ENCODE assay signal across 9 cellular contexts in the genomic region with DNA sequence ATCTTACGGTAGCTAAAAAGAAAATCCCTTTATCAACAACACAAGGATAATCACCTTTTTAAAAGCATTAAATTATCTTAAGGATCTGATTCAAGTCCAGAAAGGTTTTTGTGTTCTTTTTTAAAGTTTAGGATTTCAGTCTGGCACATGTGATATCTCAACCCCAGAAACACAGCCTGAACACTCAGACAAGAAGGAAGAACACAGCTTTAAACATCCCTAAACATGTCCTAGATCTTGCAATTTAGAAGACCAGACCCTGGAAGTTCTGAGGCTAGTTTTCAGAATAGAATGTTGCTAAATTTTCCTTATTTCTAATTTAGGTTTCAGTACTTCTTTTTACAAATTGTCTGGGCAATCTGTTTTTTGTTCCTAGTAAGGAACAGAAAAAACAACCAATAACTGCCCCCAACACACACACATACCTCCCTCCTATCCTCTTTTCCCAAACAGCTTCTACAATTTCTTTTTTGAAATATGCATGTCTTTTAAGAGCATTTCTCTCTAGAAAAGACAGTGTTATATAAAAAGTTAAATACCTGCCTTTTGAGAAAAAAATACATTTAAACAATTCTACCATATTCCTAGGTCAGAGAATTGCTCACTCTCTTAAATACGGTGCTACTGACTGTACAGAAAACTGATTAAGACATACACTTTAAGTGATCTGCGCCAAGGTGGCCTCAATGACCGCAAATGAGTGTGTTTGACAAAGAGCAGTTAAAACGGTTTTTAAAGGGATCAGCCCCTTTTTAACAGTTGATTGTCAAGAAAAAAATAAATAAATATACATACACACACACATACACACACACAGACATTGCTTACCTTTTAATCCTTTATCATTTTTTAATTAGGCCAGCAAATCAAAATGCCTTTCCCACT. TPM values are rescaled to one million over a fixed set of nuclear protein-coding genes. Genes with fewer than 3 reads are reported as not detected.
DNase-seq lines count a peak whose midpoint lies in the region; ATAC-seq and TF ChIP-seq lines count a peak whose summit lies in the region.
"Had no signal": no experiment of that assay in that cellular context is flagged by ENCODE, and none has a peak within 500 bp of the region (broad histone marks: within the 10 kb centered on the region; RNA-seq: fewer than 3 reads in every experiment).

No MANE protein-coding gene starts in this region.

- H3K9me3 Mint-ChIP-seq in CD4-positive, alpha-beta memory T cell, result peaks cover 0 to 7% (median 2%) of the 10 kb centered on the region in 8 donors
- H3K9me3 Mint-ChIP-seq: T-helper 1 cell treated with Interleukin-12 subunit alpha and Interleukin-12 subunit beta and Interleukin-4 antibody, amounts not matched to agents 30 μg/mL and 1 μg/mL, for 36 hours had no signal

- H3K4me3 ChIP-seq in gastroesophageal sphincter (peak overlapping the region; percentile 63), skeletal muscle satellite cell (ENCODE audit: low read length) (peak overlapping the region; percentile 80)
- H3K4me3 ChIP-seq in CD4-positive, alpha-beta memory T cell (ENCODE audit: low read length in 2 of 2), result no peak overlapping the region

- H3K9me3 ChIP-seq in gastroesophageal sphincter, result no peaks in the 10 kb centered on the region
- no peaks in the 10 kb centered on the region for H3K9me3 ChIP-seq in skeletal muscle satellite cell (replicated peaks; ENCODE audit: low read length)
- H3K9me3 ChIP-seq in CD4-positive, alpha-beta memory T cell (ENCODE audit: control insufficient read depth in 1 of 2, low read length in 2 of 2), result no peaks in the 10 kb centered on the region

- H3K27me3 ChIP-seq in gastroesophageal sphincter, result no peaks in the 10 kb centered on the region
- no peaks in the 10 kb centered on the region for H3K27me3 ChIP-seq in skeletal muscle satellite cell (ENCODE audit: control insufficient read depth, insufficient read depth, low read length)
- peaks cover 3% of the 10 kb centered on the region for H3K27me3 ChIP-seq in CD4-positive, alpha-beta memory T cell (ENCODE audit: insufficient read depth, low read length)

- intact Hi-C loops in CD4-positive, alpha-beta memory T cell (cut with micrococcal nuclease), result no loop called here

- H3K36me3 ChIP-seq in gastroesophageal sphincter (no peaks in the 10 kb centered on the region), skeletal muscle satellite cell (ENCODE audit: insufficient read depth, low read length) (no peaks in the 10 kb centered on the region)
- no peaks in the 10 kb centered on the region for H3K36me3 ChIP-seq in CD4-positive, alpha-beta memory T cell (ENCODE audit: insufficient read depth, low read length)

- DNase-seq in HEK293T (ENCODE audit: extremely low spot score), result no peak
- peak; percentile 42 for DNase-seq in RPMI7951 (ENCODE audit: low read depth)
- no peak for DNase-seq in NK-92 (lab: John Stamatoyannopoulos, UW; ENCODE audit: unreplicated experiment)
- no peak for DNase-seq in T-helper 1 cell
- DNase-seq in SKM-1 (lab: John Stamatoyannopoulos, UW; ENCODE audit: unreplicated experiment), result no peak
- DNase-seq in CD4-positive, alpha-beta memory T cell, result no peak

- 8 to 22% methylated on average over 5 of the region's 5 CpGs for WGBS in gastroesophageal sphincter (ENCODE audit: low coverage in 1 of 2), 2 donors

- peaks cover 10 to 27% (median 12%) of the 10 kb centered on the region in 4 donors for H3K4me1 Mint-ChIP-seq in CD4-positive, alpha-beta memory T cell

- no peaks in the 10 kb centered on the region for H3K36me3 Mint-ChIP-seq in CD4-positive, alpha-beta memory T cell

- H3K4me1 ChIP-seq in gastroesophageal sphincter (peaks cover 0 to 35% (median 6%) of the 10 kb centered on the region in 3 donors), skeletal muscle satellite cell (ENCODE audit: control insufficient read depth, insufficient read depth, low read length) (peaks cover 46% of the 10 kb centered on the region)
- H3K4me1 ChIP-seq in CD4-positive, alpha-beta memory T cell (ENCODE audit: insufficient read depth, low read length), result no peaks in the 10 kb centered on the region

- H3K4me3 Mint-ChIP-seq in CD4-positive, alpha-beta memory T cell, result peak overlapping the region in 2 of 8 donors; percentile 55 to 63
- H3K4me3 Mint-ChIP-seq: T-helper 1 cell treated with Interleukin-12 subunit alpha and Interleukin-12 subunit beta and Interleukin-4 antibody, amounts not matched to agents 30 μg/mL and 1 μg/mL, for 36 hours had no signal

- no peak for TF ChIP-seq POLR2A in gastroesophageal sphincter (IDR thresholded peaks at IDR 0.05)

- peaks cover 18 to 32% of the 10 kb centered on the region in 2 donors for H3K27me3 Mint-ChIP-seq in CD4-positive, alpha-beta memory T cell

- peak overlapping the region; percentile 94 for H3K4me2 ChIP-seq in skeletal muscle satellite cell (ENCODE audit: low read length)

- TF ChIP-seq EP300 in gastroesophageal sphincter (IDR thresholded peaks at IDR 0.05), result no peak

- no peak for ATAC-seq in gastroesophageal sphincter

- H3K9ac ChIP-seq in skeletal muscle satellite cell (ENCODE audit: low read depth, low read length), result peak overlapping the region; percentile 86

- H3K27ac ChIP-seq in gastroesophageal sphincter, result peak overlapping the region; percentile 90 to 93 (median 91)
- no peak overlapping the region for H3K27ac ChIP-seq in CD4-positive, alpha-beta memory T cell (ENCODE audit: low read depth, low read length)

- POLR2A ChIA-PET in HEK293T (lab: Yijun Ruan, JAX), result interaction anchor here (1.0 to 5.5 kb wide), 5 partner anchors 8 to 147 kb away, joined by 3 to 50 read pairs (median 3); no protein-coding TSS in a partner anchor
- POLR2A ChIA-PET in CD4-positive, alpha-beta memory T cell (lab: Charles Lee; ENCODE audit: partially characterized antibody), result no interaction called here

- no peak for TF ChIP-seq CTCF in gastroesophageal sphincter (IDR thresholded peaks at IDR 0.05)

- H3K27ac Mint-ChIP-seq in CD4-positive, alpha-beta memory T cell, result no peak overlapping the region
- H3K27ac Mint-ChIP-seq: T-helper 1 cell treated with Interleukin-12 subunit alpha and Interleukin-12 subunit beta and Interleukin-4 antibody, amounts not matched to agents 30 μg/mL and 1 μg/mL, for 36 hours had no signal

- CTCF ChIA-PET in HEK293T (lab: Yijun Ruan, JAX), result interaction anchor here (0.6 kb wide), 1 partner anchor 178 kb away, joined by 3 read pairs; no protein-coding TSS in a partner anchor
- CTCF ChIA-PET in CD4-positive, alpha-beta memory T cell (lab: Charles Lee; ENCODE audit: partially characterized antibody), result no interaction called here

TF ChIP-seq in HEK293T, 16 proteins besides CTCF, POLR2A, EP300 and RAD21:
- no peak for TF ChIP-seq SUZ12 (IDR thresholded peaks at IDR 0.05)
- peak; percentile 23; the same call in 1 of the 2 replicates for TF ChIP-seq CTBP1 (IDR thresholded peaks at IDR 0.05; ENCODE audit: borderline replicate concordance)
- no peak for TF ChIP-seq ZNF384 (IDR thresholded peaks at IDR 0.05)
- no peak for TF ChIP-seq BHLHE40 (IDR thresholded peaks at IDR 0.05; ENCODE audit: borderline replicate concordance)
- TF ChIP-seq TARDBP (IDR thresholded peaks at IDR 0.05), result no peak
- TF ChIP-seq FOXM1 (IDR thresholded peaks at IDR 0.05; ENCODE audit: borderline replicate concordance), result no peak
- TF ChIP-seq FOXA1 (IDR thresholded peaks at IDR 0.05), result no peak
- TF ChIP-seq, protein P1, sequence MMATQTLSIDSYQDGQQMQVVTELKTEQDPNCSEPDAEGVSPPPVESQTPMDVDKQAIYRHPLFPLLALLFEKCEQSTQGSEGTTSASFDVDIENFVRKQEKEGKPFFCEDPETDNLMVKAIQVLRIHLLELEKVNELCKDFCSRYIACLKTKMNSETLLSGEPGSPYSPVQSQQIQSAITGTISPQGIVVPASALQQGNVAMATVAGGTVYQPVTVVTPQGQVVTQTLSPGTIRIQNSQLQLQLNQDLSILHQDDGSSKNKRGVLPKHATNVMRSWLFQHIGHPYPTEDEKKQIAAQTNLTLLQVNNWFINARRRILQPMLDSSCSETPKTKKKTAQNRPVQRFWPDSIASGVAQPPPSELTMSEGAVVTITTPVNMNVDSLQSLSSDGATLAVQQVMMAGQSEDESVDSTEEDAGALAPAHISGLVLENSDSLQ (IDR thresholded peaks at IDR 0.05), result peak; percentile 89

RNA-seq across cellular contexts. Expression of a gene that starts 0.8 kb away (rescaled TPM):
- 15.9 TPM in 2 replicates for total RNA-seq in RPMI7951 (2014; rRNA removed; shearing (Covaris generic))
- total RNA-seq in gastroesophageal sphincter, result 10 to 100 TPM; 24.4 to 41.4 (median 36.1) TPM
- 3.5 and 5.7 TPM in 2 replicates for total RNA-seq in skeletal muscle satellite cell (2012; rRNA removed)
- total RNA-seq in CD4-positive, alpha-beta memory T cell, result not detected
- not detected for polyA plus RNA-seq in CD4-positive, alpha-beta memory T cell

Comparison
In these comparisons a context has a peak if more than half of its experiments do, and no peak if none do; other contexts are left out.
1. H3K4me3 ChIP-seq: peak in gastroesophageal sphincter (2 of 2) and skeletal muscle satellite cell (single experiment); none in CD4-positive, alpha-beta memory T cell (0 of 2).
2. RNA of a gene that starts 0.8 kb away (total RNA-seq): 24.4 to 41.4 TPM in gastroesophageal sphincter and 15.9 TPM in RPMI7951; not detected in CD4-positive, alpha-beta memory T cell; every median in the first group is over 10 times any median in the second.